9 cellular contexts compared by ENCODE assay signal in genomic region chr14:24115451-24116110, GRCh38. TPM values are rescaled to one million over a fixed set of nuclear protein-coding genes. Genes with fewer than 3 reads are reported as not detected.
DNase-seq lines count a peak whose midpoint lies in the region; ATAC-seq and TF ChIP-seq lines count a peak whose summit lies in the region.
"Had no signal": no experiment of that assay in that cellular context is flagged by ENCODE, and none has a peak within 500 bp of the region (broad histone marks: within the 10 kb centered on the region; RNA-seq: fewer than 3 reads in every experiment).

No MANE protein-coding gene starts in this region.

- no peak overlapping the region for H3K23ac ChIP-seq in mesenchymal stem cell (ENCODE audit: low read length in 2 of 2)

- no peak overlapping the region for H2AK5ac ChIP-seq in mesenchymal stem cell (ENCODE audit: low read length, severe bottlenecking)

- H3K4me2 ChIP-seq in mesenchymal stem cell (ENCODE audit: low read length, poor library complexity, severe bottlenecking): peak overlapping the region; percentile 68

- ATAC-seq in left ventricle myocardium superior (no peak), GM21529 (IDR thresholded peaks at IDR 0.05; ENCODE audit: unreplicated experiment) (no peak)

- no peak overlapping the region for H2BK12ac ChIP-seq in mesenchymal stem cell (ENCODE audit: low read length in 2 of 2)

- no peak overlapping the region for H4K91ac ChIP-seq in mesenchymal stem cell (ENCODE audit: low read length)

- H3K14ac ChIP-seq in mesenchymal stem cell (ENCODE audit: low read length in 2 of 2): no peak overlapping the region

- H2AFZ ChIP-seq in mesenchymal stem cell (ENCODE audit: low read depth, low read length): peak overlapping the region; percentile 46

- no peak overlapping the region for H2BK5ac ChIP-seq in mesenchymal stem cell (ENCODE audit: low read depth, low read length, poor library complexity, severe bottlenecking)

- peak overlapping the region; percentile 97 for H3K9ac ChIP-seq in mesenchymal stem cell (ENCODE audit: low read length)

- peak overlapping the region in 1 of 2 experiments; percentile 37 for H3K18ac ChIP-seq in mesenchymal stem cell (ENCODE audit: low read depth in 1 of 2, low read length in 2 of 2)

- H3K4ac ChIP-seq in mesenchymal stem cell (ENCODE audit: low read depth in 1 of 2, low read length in 2 of 2): no peak overlapping the region

- no peak overlapping the region for H2BK15ac ChIP-seq in mesenchymal stem cell (ENCODE audit: low read depth, poor library complexity, severe bottlenecking)

- 8% methylated on average over 10 of the region's 14 CpGs for WGBS in mesenchymal stem cell
- WGBS in urinary bladder: 3% methylated on average over 14 of the region's 14 CpGs

- in situ Hi-C loops in brain microvascular endothelial cell (cut with HindIII; ENCODE audit: low pct_ligation_motif_present, low sequenced_read_pairs): no loop called here

- H2BK120ac ChIP-seq in mesenchymal stem cell (ENCODE audit: low read depth, low read length): no peak overlapping the region

- peaks cover 30% of the 10 kb centered on the region for H3K36me3 ChIP-seq in cardiac muscle cell
- peaks cover 6% of the 10 kb centered on the region for H3K36me3 ChIP-seq in brain microvascular endothelial cell (replicated peaks)
- peaks cover 30 to 34% of the 10 kb centered on the region in 2 experiments for H3K36me3 ChIP-seq in mesenchymal stem cell (ENCODE audit: control insufficient read depth in 1 of 2, insufficient read depth in 2 of 2, low read depth in 1 of 2, low read length in 2 of 2)
- peaks cover 3% of the 10 kb centered on the region for H3K36me3 ChIP-seq in urinary bladder (ENCODE audit: insufficient read depth)

- H3K9me3 ChIP-seq in cardiac muscle cell (ENCODE audit: low read depth) (no peaks in the 10 kb centered on the region), mesenchymal stem cell (ENCODE audit: control insufficient read depth, low read length) (no peaks in the 10 kb centered on the region)

- H3K4me3 ChIP-seq in cardiac muscle cell (peak overlapping the region; percentile 44), brain microvascular endothelial cell (ENCODE audit: low read depth, low read length) (peak overlapping the region; percentile 63), mesenchymal stem cell (ENCODE audit: insufficient read depth in 1 of 2, low read depth in 1 of 2, low read length in 2 of 2) (peak overlapping the region; percentile 51 to 91), urinary bladder (ENCODE audit: low read depth, low read length) (peak overlapping the region; percentile 59)

- DNase-seq in cardiac muscle cell (ENCODE audit: low read depth in 1 of 2, low spot score in 1 of 2): no peak
- DNase-seq in left ventricle myocardium superior: no peak
- no peak for DNase-seq in brain microvascular endothelial cell
- no peak for DNase-seq in mesenchymal stem cell
- no peak for DNase-seq in NCI-H1436 (lab: John Stamatoyannopoulos, UW)
- no peak for DNase-seq in islet precursor cell

- intact Hi-C loops in left ventricle myocardium superior (cut with micrococcal nuclease): no loop called here

- H3K27ac ChIP-seq in cardiac muscle cell: peak overlapping the region; percentile 92
- H3K27ac ChIP-seq in brain microvascular endothelial cell: peak overlapping the region; percentile 95
- H3K27ac ChIP-seq in mesenchymal stem cell (ENCODE audit: low read length, poor library complexity, severe bottlenecking): peak overlapping the region; percentile 29
- no peak overlapping the region for H3K27ac ChIP-seq in urinary bladder (ENCODE audit: low read depth)

- H3K79me1 ChIP-seq in mesenchymal stem cell (replicated peaks; ENCODE audit: low read length, poor library complexity, severe bottlenecking): peaks cover 26% of the 10 kb centered on the region

- H4K8ac ChIP-seq in mesenchymal stem cell (ENCODE audit: low read length): peak overlapping the region; percentile 19

- H3K27me3 ChIP-seq in cardiac muscle cell (no peaks in the 10 kb centered on the region), brain microvascular endothelial cell (replicated peaks) (no peaks in the 10 kb centered on the region), mesenchymal stem cell (ENCODE audit: control insufficient read depth in 1 of 2, insufficient read depth in 1 of 2, low read length in 2 of 2) (no peaks in the 10 kb centered on the region)

- H3K4me1 ChIP-seq in cardiac muscle cell (ENCODE audit: low read depth) (peaks cover 11% of the 10 kb centered on the region), mesenchymal stem cell (ENCODE audit: control insufficient read depth, insufficient read depth, low read depth, low read length) (peaks cover 7% of the 10 kb centered on the region), urinary bladder (ENCODE audit: insufficient read depth) (peaks cover 2% of the 10 kb centered on the region)

- TF ChIP-seq CTCF in cardiac muscle cell (IDR thresholded peaks at IDR 0.05; ENCODE audit: low read depth, low read length) (no peak), brain microvascular endothelial cell (IDR thresholded peaks at IDR 0.05; ENCODE audit: low read depth, low read length, missing control alignments) (no peak)

RNA-seq across cellular contexts. Expression of gene NRL, which starts 0.8 kb away (rescaled TPM):
- total RNA-seq in cardiac muscle cell: 4.2 and 6.7 TPM in 2 replicates
- 4.8 and 5.1 TPM in 2 replicates for polyA plus RNA-seq in cardiac muscle cell
- total RNA-seq in left ventricle myocardium superior: 0.77 TPM
- polyA plus RNA-seq in mesenchymal stem cell (2013, experiment 1 of 2): 0.76 TPM
- 0.63 TPM for polyA plus RNA-seq in mesenchymal stem cell (2013, experiment 2 of 2)
- 0.85 TPM for total RNA-seq in urinary bladder
- polyA plus RNA-seq in urinary bladder: 2.9 TPM

RNA-seq across cellular contexts. Expression of gene DCAF11, which starts 1.0 kb away (rescaled TPM):
- 152 and 317 TPM in 2 replicates for total RNA-seq in cardiac muscle cell
- 110 and 165 TPM in 2 replicates for polyA plus RNA-seq in cardiac muscle cell
- 85.8 TPM for total RNA-seq in left ventricle myocardium superior
- 18.1 TPM for polyA plus RNA-seq in mesenchymal stem cell (2013, experiment 1 of 2)
- 18.7 TPM for polyA plus RNA-seq in mesenchymal stem cell (2013, experiment 2 of 2)
- 34.0 TPM for total RNA-seq in urinary bladder
- 52.5 TPM for polyA plus RNA-seq in urinary bladder

RNA-seq across cellular contexts. Expression of gene FITM1, which starts 14.9 kb away (rescaled TPM):
- total RNA-seq in cardiac muscle cell (124 and 136 TPM in 2 replicates), left ventricle myocardium superior (140 TPM), urinary bladder (4.2 TPM)
- polyA plus RNA-seq in cardiac muscle cell (181 and 209 TPM in 2 replicates), urinary bladder (0.81 TPM)
- 0.21 TPM for polyA plus RNA-seq in mesenchymal stem cell (2013, experiment 1 of 2)
- polyA plus RNA-seq in mesenchymal stem cell (2013, experiment 2 of 2): 0.12 TPM
- total RNA-seq: SK-MEL-5 had no signal

RNA-seq across cellular contexts. Expression of gene PSME1, which starts 20.4 kb away (rescaled TPM):
- total RNA-seq in cardiac muscle cell (211 and 238 TPM in 2 replicates), left ventricle myocardium superior (137 TPM), urinary bladder (78.0 TPM)
- polyA plus RNA-seq in cardiac muscle cell (383 and 492 TPM in 2 replicates), urinary bladder (214 TPM)
- 210 TPM for polyA plus RNA-seq in mesenchymal stem cell (2013, experiment 1 of 2)
- polyA plus RNA-seq in mesenchymal stem cell (2013, experiment 2 of 2): 213 TPM

RNA-seq across cellular contexts. Expression of gene PCK2, which starts 21.5 kb away (rescaled TPM):
- total RNA-seq in cardiac muscle cell: 11.2 and 18.9 TPM in 2 replicates
- 12.2 and 20.0 TPM in 2 replicates for polyA plus RNA-seq in cardiac muscle cell
- 3.0 TPM for total RNA-seq in left ventricle myocardium superior
- polyA plus RNA-seq in mesenchymal stem cell (2013, experiment 1 of 2): 37.0 TPM
- 35.2 TPM for polyA plus RNA-seq in mesenchymal stem cell (2013, experiment 2 of 2)
- 5.3 TPM for total RNA-seq in urinary bladder
- polyA plus RNA-seq in urinary bladder: 23.7 TPM

Comparison
In these comparisons a context has a peak if more than half of its experiments do, and no peak if none do; other contexts are left out.
1. RNA of gene FITM1, which starts 14.9 kb away (total RNA-seq): 140 TPM in left ventricle myocardium superior (single experiment) and 124 to 136 TPM in cardiac muscle cell; 4.2 TPM in urinary bladder (single experiment); every median in the first group is over 10 times any median in the second.
2. Peak in every context shown above with its lines, with median percentiles within 50 percentile points of each other: H3K4me3 ChIP-seq.